Comparison of ENCODE assay signal across 2 cellular contexts in genomic region chr15:49421991-49422390, GRCh38.
A peak's percentile ranks its signal among the peaks of the same experiment; 100 is the strongest.
TF ChIP-seq lines count a peak whose summit lies in the region.

No MANE protein-coding gene starts in this region.

TF ChIP-seq in SK-N-SH treated with all-trans-retinoic acid at 6 μM for 48 hours, 23 proteins besides CTCF, POLR2A, EP300 and RAD21 (continued from another document):
- TF ChIP-seq CREB5 (CRISPR knock-in tag; IDR thresholded peaks at IDR 0.05; ENCODE audit: low read depth) (no peak), TCF4 (CRISPR knock-in tag; IDR thresholded peaks at IDR 0.05; ENCODE audit: borderline replicate concordance) (no peak)
TF ChIP-seq in SK-N-SH treated with all-trans-retinoic acid at 6 μM for 48 hours: peak in this region for 1.

TF ChIP-seq in HepG2, 621 proteins besides CTCF, POLR2A, EP300 and RAD21 (continued from another document):
- TF ChIP-seq, protein P1, sequence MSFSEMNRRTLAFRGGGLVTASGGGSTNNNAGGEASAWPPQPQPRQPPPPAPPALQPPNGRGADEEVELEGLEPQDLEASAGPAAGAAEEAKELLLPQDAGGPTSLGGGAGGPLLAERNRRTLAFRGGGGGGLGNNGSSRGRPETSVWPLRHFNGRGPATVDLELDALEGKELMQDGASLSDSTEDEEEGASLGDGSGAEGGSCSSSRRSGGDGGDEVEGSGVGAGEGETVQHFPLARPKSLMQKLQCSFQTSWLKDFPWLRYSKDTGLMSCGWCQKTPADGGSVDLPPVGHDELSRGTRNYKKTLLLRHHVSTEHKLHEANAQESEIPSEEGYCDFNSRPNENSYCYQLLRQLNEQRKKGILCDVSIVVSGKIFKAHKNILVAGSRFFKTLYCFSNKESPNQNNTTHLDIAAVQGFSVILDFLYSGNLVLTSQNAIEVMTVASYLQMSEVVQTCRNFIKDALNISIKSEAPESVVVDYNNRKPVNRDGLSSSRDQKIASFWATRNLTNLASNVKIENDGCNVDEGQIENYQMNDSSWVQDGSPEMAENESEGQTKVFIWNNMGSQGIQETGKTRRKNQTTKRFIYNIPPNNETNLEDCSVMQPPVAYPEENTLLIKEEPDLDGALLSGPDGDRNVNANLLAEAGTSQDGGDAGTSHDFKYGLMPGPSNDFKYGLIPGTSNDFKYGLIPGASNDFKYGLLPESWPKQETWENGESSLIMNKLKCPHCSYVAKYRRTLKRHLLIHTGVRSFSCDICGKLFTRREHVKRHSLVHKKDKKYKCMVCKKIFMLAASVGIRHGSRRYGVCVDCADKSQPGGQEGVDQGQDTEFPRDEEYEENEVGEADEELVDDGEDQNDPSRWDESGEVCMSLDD (CRISPR knock-in tag; IDR thresholded peaks at IDR 0.05; ENCODE audit: borderline replicate concordance) = no peak
- TF ChIP-seq, protein P2, sequence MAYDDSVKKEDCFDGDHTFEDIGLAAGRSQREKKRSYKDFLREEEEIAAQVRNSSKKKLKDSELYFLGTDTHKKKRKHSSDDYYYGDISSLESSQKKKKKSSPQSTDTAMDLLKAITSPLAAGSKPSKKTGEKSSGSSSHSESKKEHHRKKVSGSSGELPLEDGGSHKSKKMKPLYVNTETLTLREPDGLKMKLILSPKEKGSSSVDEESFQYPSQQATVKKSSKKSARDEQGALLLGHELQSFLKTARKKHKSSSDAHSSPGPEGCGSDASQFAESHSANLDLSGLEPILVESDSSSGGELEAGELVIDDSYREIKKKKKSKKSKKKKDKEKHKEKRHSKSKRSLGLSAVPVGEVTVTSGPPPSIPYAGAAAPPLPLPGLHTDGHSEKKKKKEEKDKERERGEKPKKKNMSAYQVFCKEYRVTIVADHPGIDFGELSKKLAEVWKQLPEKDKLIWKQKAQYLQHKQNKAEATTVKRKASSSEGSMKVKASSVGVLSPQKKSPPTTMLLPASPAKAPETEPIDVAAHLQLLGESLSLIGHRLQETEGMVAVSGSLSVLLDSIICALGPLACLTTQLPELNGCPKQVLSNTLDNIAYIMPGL (CRISPR knock-in tag; IDR thresholded peaks at IDR 0.05; ENCODE audit: borderline replicate concordance in 1 of 2, low read depth in 1 of 2) = 0 out of 4 replicates have a peak, but pooled peaks have one; percentile 6 to 24
- TF ChIP-seq ZBTB14 (CRISPR knock-in tag; IDR thresholded peaks at IDR 0.05) = peak; percentile 98
- TF ChIP-seq SMC3 (IDR thresholded peaks at IDR 0.05; ENCODE audit: low read length) = peak; percentile 78; the same call in 1 of the 2 replicates
- TF ChIP-seq FIP1L1 (IDR thresholded peaks at IDR 0.05; ENCODE audit: borderline replicate concordance, insufficient read depth, low read depth, low read length) = no peak
- peak; percentile 47; the same call in 1 of the 2 replicates for TF ChIP-seq KDM5A (IDR thresholded peaks at IDR 0.05; ENCODE audit: borderline replicate concordance, low read length)
- no peak for TF ChIP-seq ZNF138 (CRISPR knock-in tag; IDR thresholded peaks at IDR 0.05; ENCODE audit: low read depth)
- 0 out of 4 replicates have a peak, but pooled peaks of 1 of the 2 experiments have one; percentile 20 for TF ChIP-seq KLF16 (CRISPR knock-in tag; IDR thresholded peaks at IDR 0.05)
- TF ChIP-seq ZNF367 (CRISPR knock-in tag; IDR thresholded peaks at IDR 0.05; ENCODE audit: borderline replicate concordance) = no peak
- no peak for TF ChIP-seq TFDP1 (CRISPR knock-in tag; IDR thresholded peaks at IDR 0.05; ENCODE audit: borderline replicate concordance)
